ENCODE assay signal across 20 cellular contexts in the genomic region with DNA sequence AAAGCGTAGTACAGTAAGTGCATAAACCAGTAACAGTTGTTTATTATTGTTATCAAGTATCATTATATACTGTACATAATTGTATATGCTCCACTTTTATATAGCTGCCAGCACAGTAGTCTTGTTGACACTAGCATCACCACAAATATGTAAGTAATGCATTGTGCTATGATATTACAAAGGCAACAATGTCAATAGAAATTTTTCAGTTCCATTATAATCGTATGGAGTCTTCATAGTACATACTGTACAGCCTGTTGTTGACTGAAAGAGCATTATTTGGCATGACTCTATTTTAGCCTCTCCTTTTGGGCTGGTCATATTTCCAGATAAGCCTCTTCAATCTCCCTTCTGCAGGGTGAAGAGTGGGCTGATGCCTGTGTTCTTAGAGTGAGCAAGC.
"Had no signal": no experiment of that assay in that cellular context is flagged by ENCODE, and none has a peak within 500 bp of the region (broad histone marks: within the 10 kb centered on the region; RNA-seq: fewer than 3 reads in every experiment).

No MANE protein-coding gene starts in this region.

- DNase-seq: activated CD4-positive, alpha-beta T cell treated with anti-CD3 and anti-CD28 coated beads for 36 hours; activated CD4-positive, alpha-beta T cell treated with anti-CD3 and anti-CD28 coated beads, Interleukin-2, amount 50 U/mL, for 4 hours; activated CD8-positive, alpha-beta memory T cell treated with anti-CD3 and anti-CD28 coated beads, Interleukin-2, amount 50 U/mL, for 48 hours; activated naive CD4-positive, alpha-beta T cell treated with Interleukin-2 at 50 U/mL for 16 hours; activated naive CD8-positive, alpha-beta T cell treated with anti-CD3 and anti-CD28 coated beads for 36 hours; activated T-cell treated with anti-CD3 and anti-CD28 coated beads, Interleukin-2, amount 50 U/mL, for 4 hours; amygdala; effector CD4-positive, alpha-beta T cell; hippocampal formation; left cardiac atrium; retina; spleen; stimulated activated CD4-positive, alpha-beta T cell treated with anti-CD3 and anti-CD28 coated beads, Interleukin-4, amount 100 ng/mL, for 1 hour; stimulated activated naive CD4-positive, alpha-beta T cell; T-helper 9 cell; testis; uterus had no signal

- FAIRE-seq: endometrium, frontal cortex, islet of Langerhans had no signal
